1 cellular context compared by ENCODE assay signal in the genomic region with DNA sequence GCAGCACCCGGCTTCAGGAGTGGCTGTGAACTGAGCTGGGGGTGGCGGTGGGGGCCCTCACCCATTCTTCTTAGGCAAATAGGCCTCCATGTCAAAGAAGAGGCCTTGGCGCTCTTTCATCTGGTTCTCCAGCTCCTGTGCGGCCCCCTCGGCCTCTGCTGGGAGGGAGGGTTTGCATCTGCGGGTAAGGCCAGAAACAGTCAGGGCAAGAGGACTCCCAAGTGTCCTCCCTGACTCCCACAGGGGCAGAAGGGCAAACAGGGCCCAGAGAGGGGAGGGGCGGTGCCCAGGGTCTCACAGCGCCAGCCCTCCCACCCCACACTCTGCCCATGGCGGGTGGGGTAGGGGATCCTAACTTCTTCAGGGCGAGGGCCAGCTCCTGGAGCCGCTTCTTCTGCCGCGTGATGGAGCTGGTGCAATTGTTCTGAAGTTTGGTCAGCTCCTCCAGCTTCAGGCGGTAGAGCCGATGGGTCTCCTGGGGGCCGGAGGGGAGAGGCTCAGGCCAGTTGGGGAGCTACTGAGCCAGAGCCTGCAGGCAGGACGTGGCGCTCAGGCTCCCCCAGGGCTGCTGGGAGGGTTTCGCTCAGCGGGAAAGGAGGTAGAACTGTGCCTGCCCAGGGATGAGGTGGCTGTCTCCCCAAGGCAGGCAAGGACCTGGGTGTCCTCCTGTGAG.
TF ChIP-seq lines count a peak whose summit lies in the region.

No MANE protein-coding gene starts in this region.

TF ChIP-seq in GM23338, 12 proteins besides CTCF, POLR2A, EP300 and RAD21 (continued from another document):
- TF ChIP-seq, protein P1, sequence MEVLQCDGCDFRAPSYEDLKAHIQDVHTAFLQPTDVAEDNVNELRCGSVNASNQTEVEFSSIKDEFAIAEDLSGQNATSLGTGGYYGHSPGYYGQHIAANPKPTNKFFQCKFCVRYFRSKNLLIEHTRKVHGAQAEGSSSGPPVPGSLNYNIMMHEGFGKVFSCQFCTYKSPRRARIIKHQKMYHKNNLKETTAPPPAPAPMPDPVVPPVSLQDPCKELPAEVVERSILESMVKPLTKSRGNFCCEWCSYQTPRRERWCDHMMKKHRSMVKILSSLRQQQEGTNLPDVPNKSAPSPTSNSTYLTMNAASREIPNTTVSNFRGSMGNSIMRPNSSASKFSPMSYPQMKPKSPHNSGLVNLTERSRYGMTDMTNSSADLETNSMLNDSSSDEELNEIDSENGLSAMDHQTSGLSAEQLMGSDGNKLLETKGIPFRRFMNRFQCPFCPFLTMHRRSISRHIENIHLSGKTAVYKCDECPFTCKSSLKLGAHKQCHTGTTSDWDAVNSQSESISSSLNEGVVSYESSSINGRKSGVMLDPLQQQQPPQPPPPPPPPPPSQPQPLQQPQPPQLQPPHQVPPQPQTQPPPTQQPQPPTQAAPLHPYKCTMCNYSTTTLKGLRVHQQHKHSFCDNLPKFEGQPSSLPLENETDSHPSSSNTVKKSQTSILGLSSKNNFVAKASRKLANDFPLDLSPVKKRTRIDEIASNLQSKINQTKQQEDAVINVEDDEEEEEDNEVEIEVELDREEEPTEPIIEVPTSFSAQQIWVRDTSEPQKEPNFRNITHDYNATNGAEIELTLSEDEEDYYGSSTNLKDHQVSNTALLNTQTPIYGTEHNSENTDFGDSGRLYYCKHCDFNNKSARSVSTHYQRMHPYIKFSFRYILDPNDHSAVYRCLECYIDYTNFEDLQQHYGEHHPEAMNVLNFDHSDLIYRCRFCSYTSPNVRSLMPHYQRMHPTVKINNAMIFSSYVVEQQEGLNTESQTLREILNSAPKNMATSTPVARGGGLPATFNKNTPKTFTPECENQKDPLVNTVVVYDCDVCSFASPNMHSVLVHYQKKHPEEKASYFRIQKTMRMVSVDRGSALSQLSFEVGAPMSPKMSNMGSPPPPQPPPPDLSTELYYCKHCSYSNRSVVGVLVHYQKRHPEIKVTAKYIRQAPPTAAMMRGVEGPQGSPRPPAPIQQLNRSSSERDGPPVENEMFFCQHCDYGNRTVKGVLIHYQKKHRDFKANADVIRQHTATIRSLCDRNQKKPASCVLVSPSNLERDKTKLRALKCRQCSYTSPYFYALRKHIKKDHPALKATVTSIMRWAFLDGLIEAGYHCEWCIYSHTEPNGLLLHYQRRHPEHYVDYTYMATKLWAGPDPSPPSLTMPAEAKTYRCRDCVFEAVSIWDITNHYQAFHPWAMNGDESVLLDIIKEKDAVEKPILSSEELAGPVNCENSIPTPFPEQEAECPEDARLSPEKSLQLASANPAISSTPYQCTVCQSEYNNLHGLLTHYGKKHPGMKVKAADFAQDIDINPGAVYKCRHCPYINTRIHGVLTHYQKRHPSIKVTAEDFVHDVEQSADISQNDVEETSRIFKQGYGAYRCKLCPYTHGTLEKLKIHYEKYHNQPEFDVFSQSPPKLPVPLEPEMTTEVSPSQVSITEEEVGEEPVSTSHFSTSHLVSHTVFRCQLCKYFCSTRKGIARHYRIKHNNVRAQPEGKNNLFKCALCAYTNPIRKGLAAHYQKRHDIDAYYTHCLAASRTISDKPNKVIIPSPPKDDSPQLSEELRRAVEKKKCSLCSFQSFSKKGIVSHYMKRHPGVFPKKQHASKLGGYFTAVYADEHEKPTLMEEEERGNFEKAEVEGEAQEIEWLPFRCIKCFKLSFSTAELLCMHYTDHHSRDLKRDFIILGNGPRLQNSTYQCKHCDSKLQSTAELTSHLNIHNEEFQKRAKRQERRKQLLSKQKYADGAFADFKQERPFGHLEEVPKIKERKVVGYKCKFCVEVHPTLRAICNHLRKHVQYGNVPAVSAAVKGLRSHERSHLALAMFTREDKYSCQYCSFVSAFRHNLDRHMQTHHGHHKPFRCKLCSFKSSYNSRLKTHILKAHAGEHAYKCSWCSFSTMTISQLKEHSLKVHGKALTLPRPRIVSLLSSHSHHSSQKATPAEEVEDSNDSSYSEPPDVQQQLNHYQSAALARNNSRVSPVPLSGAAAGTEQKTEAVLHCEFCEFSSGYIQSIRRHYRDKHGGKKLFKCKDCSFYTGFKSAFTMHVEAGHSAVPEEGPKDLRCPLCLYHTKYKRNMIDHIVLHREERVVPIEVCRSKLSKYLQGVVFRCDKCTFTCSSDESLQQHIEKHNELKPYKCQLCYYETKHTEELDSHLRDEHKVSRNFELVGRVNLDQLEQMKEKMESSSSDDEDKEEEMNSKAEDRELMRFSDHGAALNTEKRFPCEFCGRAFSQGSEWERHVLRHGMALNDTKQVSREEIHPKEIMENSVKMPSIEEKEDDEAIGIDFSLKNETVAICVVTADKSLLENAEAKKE (CRISPR knock-in tag; IDR thresholded peaks at IDR 0.05): no peak
- TF ChIP-seq POLR2AphosphoS5 (IDR thresholded peaks at IDR 0.05; ENCODE audit: low read depth) (no peak), NANOG (IDR thresholded peaks at IDR 0.05; ENCODE audit: borderline replicate concordance) (no peak), ETS1 (IDR thresholded peaks at IDR 0.05) (no peak), ZNF331 (CRISPR knock-in tag; IDR thresholded peaks at IDR 0.05; ENCODE audit: low read depth) (no peak)
- TF ChIP-seq, protein P2, sequence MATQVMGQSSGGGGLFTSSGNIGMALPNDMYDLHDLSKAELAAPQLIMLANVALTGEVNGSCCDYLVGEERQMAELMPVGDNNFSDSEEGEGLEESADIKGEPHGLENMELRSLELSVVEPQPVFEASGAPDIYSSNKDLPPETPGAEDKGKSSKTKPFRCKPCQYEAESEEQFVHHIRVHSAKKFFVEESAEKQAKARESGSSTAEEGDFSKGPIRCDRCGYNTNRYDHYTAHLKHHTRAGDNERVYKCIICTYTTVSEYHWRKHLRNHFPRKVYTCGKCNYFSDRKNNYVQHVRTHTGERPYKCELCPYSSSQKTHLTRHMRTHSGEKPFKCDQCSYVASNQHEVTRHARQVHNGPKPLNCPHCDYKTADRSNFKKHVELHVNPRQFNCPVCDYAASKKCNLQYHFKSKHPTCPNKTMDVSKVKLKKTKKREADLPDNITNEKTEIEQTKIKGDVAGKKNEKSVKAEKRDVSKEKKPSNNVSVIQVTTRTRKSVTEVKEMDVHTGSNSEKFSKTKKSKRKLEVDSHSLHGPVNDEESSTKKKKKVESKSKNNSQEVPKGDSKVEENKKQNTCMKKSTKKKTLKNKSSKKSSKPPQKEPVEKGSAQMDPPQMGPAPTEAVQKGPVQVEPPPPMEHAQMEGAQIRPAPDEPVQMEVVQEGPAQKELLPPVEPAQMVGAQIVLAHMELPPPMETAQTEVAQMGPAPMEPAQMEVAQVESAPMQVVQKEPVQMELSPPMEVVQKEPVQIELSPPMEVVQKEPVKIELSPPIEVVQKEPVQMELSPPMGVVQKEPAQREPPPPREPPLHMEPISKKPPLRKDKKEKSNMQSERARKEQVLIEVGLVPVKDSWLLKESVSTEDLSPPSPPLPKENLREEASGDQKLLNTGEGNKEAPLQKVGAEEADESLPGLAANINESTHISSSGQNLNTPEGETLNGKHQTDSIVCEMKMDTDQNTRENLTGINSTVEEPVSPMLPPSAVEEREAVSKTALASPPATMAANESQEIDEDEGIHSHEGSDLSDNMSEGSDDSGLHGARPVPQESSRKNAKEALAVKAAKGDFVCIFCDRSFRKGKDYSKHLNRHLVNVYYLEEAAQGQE (IDR thresholded peaks at IDR 0.05; ENCODE audit: unreplicated experiment): no peak
TF ChIP-seq in GM23338: peak in this region for 0.
